In the genomic region with DNA sequence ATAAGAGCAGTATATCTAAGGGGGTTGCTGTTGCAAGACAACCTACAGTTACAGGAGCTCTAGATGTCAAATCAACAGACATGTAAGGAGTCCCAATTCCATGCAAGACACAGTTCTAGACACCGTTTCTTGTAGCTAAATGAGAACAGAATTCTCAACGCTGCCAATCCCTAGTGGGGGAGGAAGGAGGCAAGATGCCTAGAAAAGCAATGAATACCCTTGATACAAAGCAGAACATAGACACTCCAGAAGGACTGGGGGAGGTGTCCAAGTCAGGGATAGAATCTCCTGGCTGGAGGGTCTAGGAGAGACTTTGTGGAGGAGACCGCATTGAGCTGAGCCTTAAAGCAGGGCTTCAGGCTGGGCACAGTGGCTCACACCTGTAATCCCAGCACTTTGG, we compare ENCODE assay signal across 8 cellular contexts.
"Had no signal": no experiment of that assay in that cellular context is flagged by ENCODE, and none has a peak within 500 bp of the region (broad histone marks: within the 10 kb centered on the region; RNA-seq: fewer than 3 reads in every experiment).

No MANE protein-coding gene starts in this region.

- ATAC-seq: HCT116, HepG2 had no signal

- DNase-seq: GM23248, GOT3, H7, HFFc6 had no signal

- H3K27ac ChIP-seq: GM23248, HL-60 had no signal

- H3K4me3 ChIP-seq: GM23248, HAP-1 had no signal

- H3K36me3 ChIP-seq: HAP-1 had no signal
